Comparison of ENCODE assay signal across 11 cellular contexts in genomic region chr12:339557-340195, GRCh38.
"Had no signal": no experiment of that assay in that cellular context is flagged by ENCODE, and none has a peak within 500 bp of the region (broad histone marks: within the 10 kb centered on the region; RNA-seq: fewer than 3 reads in every experiment).

No MANE protein-coding gene starts in this region.

- H3K4me3 ChIP-seq: esophagus muscularis mucosa, left lung, upper lobe of left lung had no signal

- H3K4me1 ChIP-seq: esophagus muscularis mucosa, left lung had no signal

- ATAC-seq: left lung; natural killer cell; right cardiac atrium; stimulated activated naive CD8-positive, alpha-beta T cell treated with anti-CD3 and anti-CD28 coated beads, Interleukin-15, amount 100 ng/mL, for 72 hours had no signal

- DNase-seq: activated CD4-positive, CD25-positive, alpha-beta regulatory T cell treated with anti-CD3 and anti-CD28 coated beads, Interleukin-2, amount 50 U/mL, for 72 hours; activated naive CD4-positive, alpha-beta T cell; activated T-cell treated with anti-CD3 and anti-CD28 coated beads for 4 hours; left lung; natural killer cell; right cardiac atrium; stimulated activated naive CD8-positive, alpha-beta T cell treated with anti-CD3 and anti-CD28 coated beads, Interleukin-15, amount 100 ng/mL, for 72 hours; T-helper 1 cell; T1000; upper lobe of left lung had no signal

- H3K4me3 Mint-ChIP-seq: natural killer cell; stimulated activated naive CD8-positive, alpha-beta T cell treated with anti-CD3 and anti-CD28 coated beads, Interleukin-15, amount 100 ng/mL, for 72 hours had no signal

- H3K9me3 Mint-ChIP-seq: natural killer cell had no signal

- H3K27me3 ChIP-seq: esophagus muscularis mucosa, left lung, upper lobe of left lung had no signal

- H3K27ac ChIP-seq: esophagus muscularis mucosa, left lung, upper lobe of left lung had no signal

- H3K9me3 ChIP-seq: esophagus muscularis mucosa, left lung, upper lobe of left lung had no signal

- H3K27me3 Mint-ChIP-seq: stimulated activated naive CD8-positive, alpha-beta T cell treated with anti-CD3 and anti-CD28 coated beads, Interleukin-15, amount 100 ng/mL, for 72 hours had no signal
